In the genomic region with DNA sequence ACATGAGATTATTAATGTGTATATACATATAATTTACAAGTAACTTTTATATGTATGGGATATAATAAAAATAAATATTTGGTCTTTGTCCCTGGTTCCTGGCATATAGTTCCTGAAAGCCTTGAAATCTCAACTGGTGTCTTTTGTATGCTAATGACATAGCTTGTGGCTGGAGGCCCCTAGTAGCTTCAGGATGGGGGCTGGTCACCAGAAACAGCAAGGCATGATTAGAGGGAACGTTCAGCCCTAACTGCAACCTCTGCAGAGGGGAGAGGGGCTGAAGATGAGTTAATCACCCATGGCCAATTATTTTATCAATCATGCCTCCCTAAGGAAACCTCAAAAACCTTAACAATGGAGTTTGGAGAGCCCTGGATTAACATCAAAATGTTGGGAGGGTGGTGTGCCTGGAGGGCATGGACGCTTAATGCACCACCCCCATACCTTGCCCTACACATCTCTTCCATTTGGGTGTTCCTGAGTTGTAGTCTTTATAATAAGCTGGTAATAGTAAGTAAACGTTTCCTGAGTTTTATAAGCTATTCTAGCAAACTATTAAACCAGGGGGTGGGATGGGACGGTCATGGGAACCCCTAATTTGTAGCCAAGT, we compare ENCODE assay signal across 29 cellular contexts. TPM values are rescaled to one million over a fixed set of nuclear protein-coding genes. Genes with fewer than 3 reads are reported as not detected.
DNase-seq lines count a peak whose midpoint lies in the region; ATAC-seq and TF ChIP-seq lines count a peak whose summit lies in the region.
"Had no signal": no experiment of that assay in that cellular context is flagged by ENCODE, and none has a peak within 500 bp of the region (broad histone marks: within the 10 kb centered on the region; RNA-seq: fewer than 3 reads in every experiment).

No MANE protein-coding gene starts in this region.

- no peak overlapping the region for H2BK120ac ChIP-seq in mesendoderm (ENCODE audit: low read depth, low read length)

- H3K4me3 Mint-ChIP-seq in endothelial cell (ENCODE audit: unreplicated experiment), result no peak overlapping the region
- H3K4me3 Mint-ChIP-seq: activated CD8-positive, alpha-beta memory T cell treated with anti-CD3 and anti-CD28 coated beads, Interleukin-2, amount 10 ng/mL, durations not matched to agents 7 days and 5 days; brain; naive thymus-derived CD8-positive, alpha-beta T cell had no signal

- H3K36me3 Mint-ChIP-seq in endothelial cell (ENCODE audit: low read depth, unreplicated experiment), result peaks cover 6% of the 10 kb centered on the region

- no peaks in the 10 kb centered on the region for H3K79me1 ChIP-seq in mesendoderm (ENCODE audit: low read length)

- H4K8ac ChIP-seq in mesendoderm (ENCODE audit: low read depth, low read length), result no peak overlapping the region

- H3K36me3 ChIP-seq in ES-I3 (ENCODE audit: insufficient read depth, low read length), result peaks cover under 1% of the 10 kb centered on the region
- peaks cover 5% of the 10 kb centered on the region for H3K36me3 ChIP-seq in Karpas-422 (ENCODE audit: insufficient read depth, low read length)
- H3K36me3 ChIP-seq in mesendoderm (ENCODE audit: control insufficient read depth, insufficient read depth, low read length), result no peaks in the 10 kb centered on the region

- H3K23ac ChIP-seq in mesendoderm (ENCODE audit: low read length), result no peak overlapping the region

- H2BK15ac ChIP-seq in mesendoderm (replicated peaks; ENCODE audit: low read depth), result no peak overlapping the region

- H3K27me3 Mint-ChIP-seq in endothelial cell (ENCODE audit: unreplicated experiment), result no peaks in the 10 kb centered on the region
- H3K27me3 Mint-ChIP-seq: activated CD8-positive, alpha-beta memory T cell treated with anti-CD3 and anti-CD28 coated beads, Interleukin-2, amount 10 ng/mL, durations not matched to agents 7 days and 5 days; brain; naive thymus-derived CD8-positive, alpha-beta T cell had no signal

- H3K9me3 ChIP-seq in ES-I3 (ENCODE audit: control insufficient read depth, insufficient read depth, low read length) (no peaks in the 10 kb centered on the region; the same call in 1 of the 2 replicates), Karpas-422 (ENCODE audit: low read length) (no peaks in the 10 kb centered on the region)
- H3K9me3 ChIP-seq: A549, adrenal gland, BLaER1, heart right ventricle, Peyer's patch, spleen had no signal

- H2AK5ac ChIP-seq in mesendoderm (ENCODE audit: low read length), result no peak overlapping the region

- TF ChIP-seq CTCF in endothelial cell (IDR thresholded peaks at IDR 0.05; ENCODE audit: unreplicated experiment), result no peak

- H3K4me1 ChIP-seq in ES-I3 (ENCODE audit: insufficient read depth, low read length), result peaks cover 26% of the 10 kb centered on the region
- H3K4me1 ChIP-seq in Karpas-422 (ENCODE audit: low read length), result no peaks in the 10 kb centered on the region
- H3K4me1 ChIP-seq in mesendoderm (ENCODE audit: control insufficient read depth, low read depth, low read length), result peaks cover 2% of the 10 kb centered on the region
- H3K4me1 ChIP-seq: adrenal gland, BLaER1, heart right ventricle, Peyer's patch, spleen had no signal

- H4K5ac ChIP-seq in mesendoderm (ENCODE audit: low read length), result no peak overlapping the region

- WGBS in mesendoderm (ENCODE audit: extremely low coverage, insufficient coverage, low lambda C conversion rate), result no CpG with 5 or more reads among the region's 4 CpGs

- H3K27ac Mint-ChIP-seq in endothelial cell (ENCODE audit: unreplicated experiment), result peak overlapping the region; percentile 77
- H3K27ac Mint-ChIP-seq: activated CD8-positive, alpha-beta memory T cell treated with anti-CD3 and anti-CD28 coated beads, Interleukin-2, amount 10 ng/mL, durations not matched to agents 7 days and 5 days; brain had no signal

- H3K4me2 ChIP-seq in Karpas-422 (ENCODE audit: low read depth, low read length, poor library complexity, severe bottlenecking), result no peak overlapping the region
- no peak overlapping the region for H3K4me2 ChIP-seq in mesendoderm (ENCODE audit: low read length)
- H3K4me2 ChIP-seq: BLaER1 had no signal

- no peaks in the 10 kb centered on the region for H4K20me1 ChIP-seq in Karpas-422 (ENCODE audit: insufficient read depth, low read depth, low read length)

- H3K27me3 ChIP-seq in Karpas-422 (ENCODE audit: low read length), result no peaks in the 10 kb centered on the region
- no peaks in the 10 kb centered on the region for H3K27me3 ChIP-seq in mesendoderm (ENCODE audit: insufficient read depth, low read length, poor library complexity)
- H3K27me3 ChIP-seq: adrenal gland, Peyer's patch, spleen had no signal

- H2AFZ ChIP-seq in Karpas-422 (ENCODE audit: low read length), result no peak overlapping the region

- DNase-seq in Karpas-422 (peak; percentile 25), endothelial cell (ENCODE audit: low spot score) (no peak), mesendoderm (peak; percentile 72), GF-D8 (lab: John Stamatoyannopoulos, UW) (no peak), NCI-H524 treated with DMSO at 0.1 percent for 48 hours (lab: John Stamatoyannopoulos, UW) (no peak)
- DNase-seq: activated CD8-positive, alpha-beta memory T cell treated with anti-CD3 and anti-CD28 coated beads, Interleukin-2, amount 10 ng/mL, durations not matched to agents 7 days and 5 days; activated naive CD4-positive, alpha-beta T cell; activated T-cell treated with anti-CD3 and anti-CD28 coated beads, Interleukin-2, amount 50 U/mL, for 48 hours; adrenal gland; DMS53; erythroblast; GDM1; heart right ventricle; left ventricle myocardium superior; midbrain; naive thymus-derived CD8-positive, alpha-beta T cell; NCI-H1105 treated with DMSO at 0.1 percent for 48 hours; NCI-H1930; NCI-H526; Peyer's patch; spleen; stimulated activated CD4-positive, alpha-beta T cell treated with anti-CD3 and anti-CD28 coated beads, Interleukin-2, amount 100 ng/mL, for 48 hours; trophoblast cell had no signal

- ATAC-seq in GM18505 (IDR thresholded peaks at IDR 0.05; ENCODE audit: unreplicated experiment) (no peak), HG03520 (IDR thresholded peaks at IDR 0.05; ENCODE audit: unreplicated experiment) (no peak)
- ATAC-seq: activated CD8-positive, alpha-beta memory T cell treated with anti-CD3 and anti-CD28 coated beads, Interleukin-2, amount 10 ng/mL, durations not matched to agents 7 days and 5 days; heart right ventricle; left ventricle myocardium superior; naive thymus-derived CD8-positive, alpha-beta T cell had no signal

- no peak overlapping the region for H3K27ac ChIP-seq in Karpas-422 (ENCODE audit: low read length)
- no peak overlapping the region for H3K27ac ChIP-seq in mesendoderm (ENCODE audit: low read depth, low read length)
- H3K27ac ChIP-seq: adrenal gland, BLaER1, heart right ventricle, Peyer's patch had no signal

- H3K79me2 ChIP-seq in Karpas-422 (ENCODE audit: low read length) (peaks cover 15% of the 10 kb centered on the region), mesendoderm (ENCODE audit: control insufficient read depth, insufficient read depth, low read length) (no peaks in the 10 kb centered on the region)

- no peaks in the 10 kb centered on the region for H3K9me3 Mint-ChIP-seq in endothelial cell (ENCODE audit: unreplicated experiment)

- H3K9ac ChIP-seq in ES-I3 (ENCODE audit: low read depth, low read length) (peak overlapping the region; percentile 22), Karpas-422 (ENCODE audit: low read length) (no peak overlapping the region), mesendoderm (ENCODE audit: low read length) (peak overlapping the region; percentile 24)
- H3K9ac ChIP-seq: BLaER1 had no signal

- peak overlapping the region; percentile 46 for H3K56ac ChIP-seq in mesendoderm (ENCODE audit: low read length)

- no peaks in the 10 kb centered on the region for H3K9me2 ChIP-seq in Karpas-422 (replicated peaks; ENCODE audit: insufficient read depth, low read length)

- H3K4ac ChIP-seq in mesendoderm (ENCODE audit: low read depth, low read length), result no peak overlapping the region

- no peak overlapping the region for H2BK5ac ChIP-seq in mesendoderm (ENCODE audit: low read length)

- no peak for TF ChIP-seq POLR2A in GM18505 (IDR thresholded peaks at IDR 0.05; ENCODE audit: borderline replicate concordance, extremely low read depth, insufficient read depth, insufficient read length)

- H3K4me1 Mint-ChIP-seq in endothelial cell (ENCODE audit: unreplicated experiment), result peaks cover 14% of the 10 kb centered on the region
- H3K4me1 Mint-ChIP-seq: activated CD8-positive, alpha-beta memory T cell treated with anti-CD3 and anti-CD28 coated beads, Interleukin-2, amount 10 ng/mL, durations not matched to agents 7 days and 5 days; brain had no signal

- H3K4me3 ChIP-seq in Karpas-422 (ENCODE audit: low read length) (no peak overlapping the region), mesendoderm (ENCODE audit: low read length) (no peak overlapping the region)
- H3K4me3 ChIP-seq: A549, adrenal gland, BLaER1, heart right ventricle, Peyer's patch, spleen had no signal

- H3K18ac ChIP-seq in mesendoderm (ENCODE audit: low read length), result no peak overlapping the region

RNA-seq across cellular contexts. Expression of a gene that starts 21.3 kb away (rescaled TPM):
- 10.5 and 28.4 TPM in 2 replicates for total RNA-seq in Karpas-422 (2014; rRNA removed; shearing (Covaris generic); ENCODE audit: low replicate concordance)
- total RNA-seq in endothelial cell (ENCODE audit: unreplicated experiment), result 9.3 TPM
- 28.0 TPM for polyA plus RNA-seq in mesendoderm (2013, experiment 1 of 2)
- polyA plus RNA-seq in mesendoderm (2013, experiment 2 of 2), result 28.9 TPM

RNA-seq across cellular contexts. Expression of a gene that starts 35.9 kb away (rescaled TPM):
- total RNA-seq in Karpas-422 (2014; rRNA removed; shearing (Covaris generic); ENCODE audit: low replicate concordance), result 3.0 and 5.9 TPM in 2 replicates
- total RNA-seq in endothelial cell (ENCODE audit: unreplicated experiment), result 1.7 TPM
- polyA plus RNA-seq in mesendoderm (2013, experiment 1 of 2), result 12.4 TPM
- polyA plus RNA-seq in mesendoderm (2013, experiment 2 of 2), result 12.4 TPM

Comparison
In these comparisons a context has a peak if more than half of its experiments do, and no peak if none do; other contexts are left out.
1. DNase-seq: peak in Karpas-422 (single experiment) and mesendoderm (single experiment); none in endothelial cell (single experiment), GF-D8 (single experiment) and NCI-H524 treated with DMSO at 0.1 percent for 48 hours (single experiment).